ENCODE assay signal across 8 cellular contexts in genomic region chr3:56556908-56557814, GRCh38. TPM values are rescaled to one million over a fixed set of nuclear protein-coding genes. Genes with fewer than 3 reads are reported as not detected.
A peak's percentile ranks its signal among the peaks of the same experiment; 100 is the strongest.
DNase-seq lines count a peak whose midpoint lies in the region; ATAC-seq and TF ChIP-seq lines count a peak whose summit lies in the region.

Gene CCDC66, plus strand, starts transcription at chr3:56557175. Its CDS starts 68 bp downstream, at chr3:56557243.

- no peaks in the 10 kb centered on the region for H3K9me3 ChIP-seq in ovary
- no peaks in the 10 kb centered on the region for H3K9me3 ChIP-seq in thyroid gland

- TF ChIP-seq CTCF in GM12872 (IDR thresholded peaks at IDR 0.05; ENCODE audit: insufficient read depth, low read depth, low read length) (peak; percentile 82), ovary (IDR thresholded peaks at IDR 0.05) (peak; percentile 30 to 46 (median 42)), thyroid gland (IDR thresholded peaks at IDR 0.05) (peak; percentile 56 to 73 (median 62))

- intact Hi-C loops in Right ventricle myocardium inferior (cut with DNase I) (no loop called here), ovary (cut with DNase I) (no loop called here), thyroid gland (cut with DNase I) (no loop called here)

- DNase-seq in NCI-H1105 (lab: John Stamatoyannopoulos, UW) (peak; percentile 73), SKM-1 treated with dmso at 0.1 percent for 144 hours (lab: John Stamatoyannopoulos, UW; ENCODE audit: unreplicated experiment) (peak; percentile 88), Right ventricle myocardium inferior (ENCODE audit: missing footprints) (peak; percentile 98), ovary (peak; percentile 92 to 97 (median 94)), thyroid gland (peak; percentile 92 to 94)
- DNase-seq in activated naive CD8-positive, alpha-beta T cell treated with anti-CD3 and anti-CD28 coated beads for 36 hours: peak; percentile 93

- H3K27ac ChIP-seq in ovary (peak within 1 kb of the TSS; percentile 26 to 74), thyroid gland (peak within 1 kb of the TSS; percentile 59 to 85 (median 74))

- H3K27me3 ChIP-seq in ovary (no peaks in the 10 kb centered on the region), thyroid gland (no peaks in the 10 kb centered on the region)

- H3K27ac Mint-ChIP-seq in activated naive CD8-positive, alpha-beta T cell treated with anti-CD3 and anti-CD28 coated beads for 36 hours: peak within 1 kb of the TSS; percentile 97

- ATAC-seq in HG02642 (IDR thresholded peaks at IDR 0.05; ENCODE audit: poor library complexity, unreplicated experiment) (peak; percentile 100), Right ventricle myocardium inferior (peak; percentile 100)

- H3K36me3 ChIP-seq in ovary (no peaks in the 10 kb centered on the region), thyroid gland (peaks cover 6 to 11% of the 10 kb centered on the region in 2 donors)

- TF ChIP-seq EP300 in ovary (IDR thresholded peaks at IDR 0.05): no peak

- H3K27me3 Mint-ChIP-seq in activated naive CD8-positive, alpha-beta T cell treated with anti-CD3 and anti-CD28 coated beads for 36 hours: no peaks in the 10 kb centered on the region

- peaks cover 4% of the 10 kb centered on the region for H3K9me3 Mint-ChIP-seq in activated naive CD8-positive, alpha-beta T cell treated with anti-CD3 and anti-CD28 coated beads for 36 hours

- TF ChIP-seq POLR2A in ovary (IDR thresholded peaks at IDR 0.05) (peak; percentile 93), thyroid gland (IDR thresholded peaks at IDR 0.05) (peak; percentile 35 to 91)

- peaks cover 15% of the 10 kb centered on the region for H3K36me3 Mint-ChIP-seq in activated naive CD8-positive, alpha-beta T cell treated with anti-CD3 and anti-CD28 coated beads for 36 hours

- 0 to 1% (median 0%) methylated on average over 47 to 54 of the region's 54 CpGs for WGBS in ovary, 3 donors
- WGBS in thyroid gland, 2 donors: 0 to 1% methylated on average over 43 to 50 of the region's 54 CpGs

- H3K4me1 ChIP-seq in ovary (ENCODE audit: insufficient read depth): peaks cover 3% of the 10 kb centered on the region
- H3K4me1 ChIP-seq in thyroid gland: no peaks in the 10 kb centered on the region

- H3K4me3 Mint-ChIP-seq in activated naive CD8-positive, alpha-beta T cell treated with anti-CD3 and anti-CD28 coated beads for 36 hours: peak within 1 kb of the TSS; percentile 92

- H3K4me1 Mint-ChIP-seq in activated naive CD8-positive, alpha-beta T cell treated with anti-CD3 and anti-CD28 coated beads for 36 hours: peaks cover 21% of the 10 kb centered on the region

- peak within 1 kb of the TSS; percentile 79 for H3K4me3 ChIP-seq in ovary
- H3K4me3 ChIP-seq in thyroid gland (replicated peaks in 1 of 3): peak within 1 kb of the TSS; percentile 48 to 86 (median 79)

RNA-seq across cellular contexts. Expression of gene CCDC66, which starts in this region (rescaled TPM):
- total RNA-seq in activated naive CD8-positive, alpha-beta T cell treated with anti-CD3 and anti-CD28 coated beads for 36 hours: 10 to 100 TPM; 31.0 to 32.9 TPM
- 12.5 TPM for total RNA-seq in Right ventricle myocardium inferior
- total RNA-seq in ovary: 10 to 100 TPM; 24.5 to 45.7 (median 33.6) TPM
- polyA plus RNA-seq in ovary: 10 to 100 TPM; 13.0 to 14.5 TPM
- total RNA-seq in thyroid gland: 10 to 100 TPM; 39.4 to 69.5 (median 40.6) TPM

Comparison
In these comparisons a context has a peak if more than half of its experiments do, and no peak if none do; other contexts are left out.
1. Peak in every context shown above with its lines: DNase-seq, ATAC-seq, H3K4me3 ChIP-seq and H3K27ac ChIP-seq.